ENCODE assay signal across 8 cellular contexts in the genomic region with DNA sequence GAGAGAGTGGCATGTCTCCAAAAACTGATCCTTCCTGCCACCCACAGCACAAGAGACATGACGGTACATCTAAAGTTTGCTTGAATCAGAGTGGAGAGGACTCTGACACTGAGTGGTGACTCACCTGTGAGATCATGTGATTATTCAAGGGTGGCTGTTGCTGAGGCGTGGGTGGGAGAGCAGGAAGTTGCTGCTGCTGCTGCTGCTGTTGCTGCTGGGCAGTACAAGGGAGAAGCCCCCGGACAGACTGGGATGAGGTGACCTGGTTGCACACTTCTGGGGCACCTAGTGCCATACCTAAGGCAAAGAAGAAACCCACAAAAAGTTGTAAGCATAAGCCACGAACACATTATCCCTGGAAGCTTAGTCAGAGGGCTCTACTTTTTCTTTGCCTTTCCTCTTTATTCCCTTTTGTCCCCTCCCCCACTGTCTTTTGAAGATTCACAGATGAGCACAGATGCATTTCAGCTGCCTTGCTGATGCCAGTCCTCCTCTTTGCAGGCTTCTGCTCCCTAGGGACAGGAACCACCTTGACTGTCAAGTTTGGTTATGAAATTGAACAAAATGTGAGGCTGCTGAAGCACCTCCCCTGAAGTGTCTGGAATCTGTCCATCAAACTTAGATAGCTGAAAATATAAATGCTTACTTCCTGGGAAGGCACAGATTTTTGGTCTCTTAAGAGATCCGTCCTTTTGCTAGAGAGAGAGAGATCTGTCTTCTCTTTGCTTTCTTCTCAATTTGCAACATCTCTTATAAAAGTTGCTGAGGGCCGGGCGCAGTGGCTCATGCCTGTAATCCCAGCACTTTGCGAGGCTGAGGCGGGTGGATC. TPM values are rescaled to one million over a fixed set of nuclear protein-coding genes. Genes with fewer than 3 reads are reported as not detected.
DNase-seq lines count a peak whose midpoint lies in the region; ATAC-seq and TF ChIP-seq lines count a peak whose summit lies in the region.

No MANE protein-coding gene starts in this region.

- H3K9me3 ChIP-seq in heart right ventricle (no peaks in the 10 kb centered on the region), right atrium auricular region (no peaks in the 10 kb centered on the region), testis (no peaks in the 10 kb centered on the region)

- 79 to 89% methylated on average over 9 of the region's 9 CpGs for WGBS in heart right ventricle, 2 donors
- 86 to 88% methylated on average over 9 of the region's 9 CpGs for WGBS in testis, 2 donors

- TF ChIP-seq CTCF in heart right ventricle (IDR thresholded peaks at IDR 0.05) (no peak), right atrium auricular region (IDR thresholded peaks at IDR 0.05) (no peak), testis (IDR thresholded peaks at IDR 0.05) (no peak)

- no peaks in the 10 kb centered on the region for H3K27me3 ChIP-seq in heart right ventricle
- H3K27me3 ChIP-seq in right atrium auricular region = no peaks in the 10 kb centered on the region
- no peaks in the 10 kb centered on the region for H3K27me3 ChIP-seq in testis

- H3K4me3 ChIP-seq in heart right ventricle = no peak overlapping the region
- H3K4me3 ChIP-seq in right atrium auricular region = no peak overlapping the region
- no peak overlapping the region for H3K4me3 ChIP-seq in testis

- H3K4me1 Mint-ChIP-seq in activated T-helper 17 cell treated with anti-CD3 and anti-CD28 coated beads, Interleukin-2, amount 50 U/mL, for 72 hours = peaks cover 18% of the 10 kb centered on the region

- H3K4me1 ChIP-seq in heart right ventricle (peaks cover 0 to 14% (median 0%) of the 10 kb centered on the region in 9 donors), right atrium auricular region (no peaks in the 10 kb centered on the region), testis (no peaks in the 10 kb centered on the region)

- H3K27me3 Mint-ChIP-seq in activated T-helper 17 cell treated with anti-CD3 and anti-CD28 coated beads, Interleukin-2, amount 50 U/mL, for 72 hours = no peaks in the 10 kb centered on the region

- peak overlapping the region; percentile 73 for H3K4me3 Mint-ChIP-seq in activated T-helper 17 cell treated with anti-CD3 and anti-CD28 coated beads, Interleukin-2, amount 50 U/mL, for 72 hours

- DNase-seq in heart right ventricle (no peak), right atrium auricular region (ENCODE audit: low spot score) (no peak), OCI-M1 (lab: John Stamatoyannopoulos, UW) (peak; percentile 54), hepatic stellate cell (ENCODE audit: low spot score) (peak; percentile 76), testis (no peak)
- peak; percentile 65 to 72 for DNase-seq in stimulated activated CD4-positive, alpha-beta T cell treated with anti-CD3 and anti-CD28 coated beads, Interleukin-15, amount 100 ng/mL, for 48 hours (ENCODE audit: low read depth in 2 of 2)

- H3K27ac Mint-ChIP-seq in activated T-helper 17 cell treated with anti-CD3 and anti-CD28 coated beads, Interleukin-2, amount 50 U/mL, for 72 hours = peak overlapping the region; percentile 93

- intact Hi-C loops in heart right ventricle (cut with DNase I) = no loop called here
- intact Hi-C loops in testis (cut with DNase I; ENCODE audit: low total_unique reads) = no loop called here

- ATAC-seq in heart right ventricle (peak in 5 of 8 donors; percentile 34 to 63 (median 44)), HG02973 (IDR thresholded peaks at IDR 0.05; ENCODE audit: unreplicated experiment) (peak; percentile 88)
- peak; percentile 100 for ATAC-seq in activated T-helper 17 cell treated with anti-CD3 and anti-CD28 coated beads, Interleukin-2, amount 50 U/mL, for 72 hours (replicated peaks)

- peak overlapping the region in 1 of 10 donors; percentile 67 for H3K27ac ChIP-seq in heart right ventricle
- no peak overlapping the region for H3K27ac ChIP-seq in right atrium auricular region
- no peak overlapping the region for H3K27ac ChIP-seq in testis

- H3K36me3 Mint-ChIP-seq in activated T-helper 17 cell treated with anti-CD3 and anti-CD28 coated beads, Interleukin-2, amount 50 U/mL, for 72 hours (ENCODE audit: low read depth) = peaks cover 87% of the 10 kb centered on the region

- H3K9me3 Mint-ChIP-seq in activated T-helper 17 cell treated with anti-CD3 and anti-CD28 coated beads, Interleukin-2, amount 50 U/mL, for 72 hours = no peaks in the 10 kb centered on the region

- TF ChIP-seq POLR2A in testis (IDR thresholded peaks at IDR 0.05) = no peak

- H3K36me3 ChIP-seq in heart right ventricle = peaks cover 0 to 99% (median 44%) of the 10 kb centered on the region in 9 donors
- H3K36me3 ChIP-seq in right atrium auricular region = peaks cover 54% of the 10 kb centered on the region
- no peaks in the 10 kb centered on the region for H3K36me3 ChIP-seq in testis (ENCODE audit: low read depth, missing control alignments)

RNA-seq across cellular contexts. Expression of a gene that starts 29.5 kb away (rescaled TPM):
- total RNA-seq in heart right ventricle (1 to 10 TPM in 4 of 10 donors, under 1 TPM in 6; 0.30 to 2.9 (median 0.98) TPM), right atrium auricular region (under 1 TPM; 0.48 to 0.59 TPM), testis (10 to 100 TPM in 1 of 2 donors, 1 to 10 TPM in 1; 5.0 to 12.0 TPM)
- polyA plus RNA-seq in heart right ventricle (1 to 10 TPM in 1 of 2 donors, under 1 TPM in 1; 0.81 to 1.7 TPM), testis (ENCODE audit: insufficient read depth, low read depth, low replicate concordance) (23.4 TPM)
- total RNA-seq in activated T-helper 17 cell treated with anti-CD3 and anti-CD28 coated beads, Interleukin-2, amount 50 U/mL, for 72 hours = 1 to 10 TPM; 3.2 to 4.5 TPM

RNA-seq across cellular contexts. Expression of a gene that starts 50.9 kb away (rescaled TPM):
- total RNA-seq in heart right ventricle = 10 to 100 TPM; 24.4 to 47.6 (median 27.1) TPM
- 10 to 100 TPM; 14.3 to 49.8 TPM for polyA plus RNA-seq in heart right ventricle
- total RNA-seq in right atrium auricular region = 10 to 100 TPM; 16.6 to 33.0 TPM
- total RNA-seq in activated T-helper 17 cell treated with anti-CD3 and anti-CD28 coated beads, Interleukin-2, amount 50 U/mL, for 72 hours = 100 to 1,000 TPM; 232 to 320 TPM
- 10 to 100 TPM; 25.9 to 33.9 TPM for total RNA-seq in testis
- 24.8 TPM for polyA plus RNA-seq in testis (ENCODE audit: insufficient read depth, low read depth, low replicate concordance)

Comparison
In these comparisons a context has a peak if more than half of its experiments do, and no peak if none do; other contexts are left out.
1. ATAC-seq: peak in every context shown above with its lines; median percentile 100 in activated T-helper 17 cell treated with anti-CD3 and anti-CD28 coated beads, Interleukin-2, amount 50 U/mL, for 72 hours; 88 in HG02973; 44 in heart right ventricle.
2. DNase-seq: peak in OCI-M1 (single experiment), hepatic stellate cell (single experiment) and stimulated activated CD4-positive, alpha-beta T cell treated with anti-CD3 and anti-CD28 coated beads, Interleukin-15, amount 100 ng/mL, for 48 hours (2 of 2); none in heart right ventricle (0 of 2), right atrium auricular region (single experiment) and testis (single experiment).
3. RNA of a gene that starts 50.9 kb away (total RNA-seq): 232 to 320 TPM in activated T-helper 17 cell treated with anti-CD3 and anti-CD28 coated beads, Interleukin-2, amount 50 U/mL, for 72 hours; 25.9 to 33.9 TPM in testis, 16.6 to 33.0 TPM in right atrium auricular region and 24.4 to 47.6 TPM in heart right ventricle; every median in the first group is over 4 times any median in the second.